In genomic region chr14:101730626-101731186, GRCh38 we compare ENCODE assay signal across 9 cellular contexts. TPM values are rescaled to one million over a fixed set of nuclear protein-coding genes. Genes with fewer than 3 reads are reported as not detected.
DNase-seq lines count a peak whose midpoint lies in the region; ATAC-seq and TF ChIP-seq lines count a peak whose summit lies in the region.
"Had no signal": no experiment of that assay in that cellular context is flagged by ENCODE, and none has a peak within 500 bp of the region (broad histone marks: within the 10 kb centered on the region; RNA-seq: fewer than 3 reads in every experiment).

No MANE protein-coding gene starts in this region.

- peaks cover 0 to 2% of the 10 kb centered on the region in 2 donors for H3K36me3 Mint-ChIP-seq in CD14-positive monocyte
- no peaks in the 10 kb centered on the region for H3K36me3 Mint-ChIP-seq in natural killer cell treated with Interleukin-12 subunit alpha and Interleukin-12 subunit beta and Interleukin-15 and Interleukin-18, amount 100 ng/mL, for 72 hours

- peak overlapping the region; percentile 94 for H3K27ac ChIP-seq in colonic mucosa
- H3K27ac ChIP-seq: tibial artery had no signal

- peaks cover 11 to 18% (median 12%) of the 10 kb centered on the region in 3 donors for H3K27me3 Mint-ChIP-seq in CD14-positive monocyte (ENCODE audit: low read depth in 3 of 3)
- no peaks in the 10 kb centered on the region for H3K27me3 Mint-ChIP-seq in natural killer cell treated with Interleukin-12 subunit alpha and Interleukin-12 subunit beta and Interleukin-15 and Interleukin-18, amount 100 ng/mL, for 72 hours

- peak overlapping the region; percentile 2 for H3K4me3 ChIP-seq in colonic mucosa
- H3K4me3 ChIP-seq: tibial artery had no signal

- TF ChIP-seq CTCF in CD14-positive monocyte (IDR thresholded peaks at IDR 0.05) (no peak), colonic mucosa (IDR thresholded peaks at IDR 0.05) (no peak)

- H3K9me3 ChIP-seq in colonic mucosa = no peaks in the 10 kb centered on the region
- H3K9me3 ChIP-seq: tibial artery had no signal

- no peaks in the 10 kb centered on the region for H3K27me3 ChIP-seq in colonic mucosa

- H3K9me3 Mint-ChIP-seq in CD14-positive monocyte = peaks cover 9 to 27% (median 12%) of the 10 kb centered on the region in 7 donors
- H3K9me3 Mint-ChIP-seq in natural killer cell treated with Interleukin-12 subunit alpha and Interleukin-12 subunit beta and Interleukin-15 and Interleukin-18, amount 100 ng/mL, for 72 hours = no peaks in the 10 kb centered on the region

- peaks cover 39% of the 10 kb centered on the region for H3K4me1 Mint-ChIP-seq in CD14-positive monocyte
- H3K4me1 Mint-ChIP-seq in natural killer cell treated with Interleukin-12 subunit alpha and Interleukin-12 subunit beta and Interleukin-15 and Interleukin-18, amount 100 ng/mL, for 72 hours (ENCODE audit: low read depth in 2 of 2) = peaks cover 57 to 60% of the 10 kb centered on the region in 2 donors

- peak overlapping the region; percentile 89 to 97 (median 96) for H3K27ac Mint-ChIP-seq in CD14-positive monocyte
- H3K27ac Mint-ChIP-seq in natural killer cell treated with Interleukin-12 subunit alpha and Interleukin-12 subunit beta and Interleukin-15 and Interleukin-18, amount 100 ng/mL, for 72 hours = peak overlapping the region; percentile 51 to 78

- intact Hi-C loops in CD14-positive monocyte (cut with micrococcal nuclease) = loop anchor here (2.0 kb wide), 2 partner anchors 30 to 78 kb away; partner anchors contain the start of gene PPP2R5C (in 1 of the 2)
- intact Hi-C loops in colonic mucosa (cut with DNase I) = no loop called here

- H3K9ac ChIP-seq in colonic mucosa (ENCODE audit: low read depth in 2 of 2, low read length in 2 of 2) = peak overlapping the region; percentile 13 to 30

- H3K4me3 Mint-ChIP-seq in CD14-positive monocyte = peak overlapping the region in 1 of 2 donors; percentile 68
- H3K4me3 Mint-ChIP-seq in natural killer cell treated with Interleukin-12 subunit alpha and Interleukin-12 subunit beta and Interleukin-15 and Interleukin-18, amount 100 ng/mL, for 72 hours = peak overlapping the region; percentile 76

- H3K36me3 ChIP-seq in colonic mucosa = no peaks in the 10 kb centered on the region
- H3K36me3 ChIP-seq: tibial artery had no signal

- no peak for ATAC-seq in natural killer cell treated with Interleukin-12 subunit alpha and Interleukin-12 subunit beta and Interleukin-15 and Interleukin-18, amount 100 ng/mL, for 72 hours

- DNase-seq in CD14-positive monocyte (ENCODE audit: low spot score) (no peak), NCI-H69 (lab: John Stamatoyannopoulos, UW) (peak; percentile 21), colonic mucosa (peak; percentile 18), iPS-NIHi11 (ENCODE audit: low spot score) (no peak), NCI-H748 treated with DMSO at 0.1 percent for 48 hours (lab: John Stamatoyannopoulos, UW) (no peak), H4 (ENCODE audit: low spot score) (no peak)
- no peak for DNase-seq in natural killer cell treated with Interleukin-12 subunit alpha and Interleukin-12 subunit beta and Interleukin-15 and Interleukin-18, amount 100 ng/mL, for 72 hours (ENCODE audit: low spot score)
- DNase-seq in stimulated activated CD4-positive, alpha-beta T cell treated with anti-CD3 and anti-CD28 coated beads, Interleukin-15, amount 100 ng/mL, for 24 hours = no peak

- peaks cover 10% of the 10 kb centered on the region for H3K4me1 ChIP-seq in colonic mucosa

RNA-seq across cellular contexts. Expression of gene PPP2R5C, which starts 30.8 kb away (rescaled TPM):
- polyA plus RNA-seq in CD14-positive monocyte = 10 to 100 TPM; 61.9 to 64.0 TPM
- total RNA-seq in colonic mucosa = 100 to 1,000 TPM; 146 to 153 TPM
- total RNA-seq in natural killer cell treated with Interleukin-12 subunit alpha and Interleukin-12 subunit beta and Interleukin-15 and Interleukin-18, amount 100 ng/mL, for 72 hours = 100 to 1,000 TPM; 149 to 210 TPM
- total RNA-seq in H4 (2014; rRNA removed; shearing (Covaris generic)) = 70.7 and 101 TPM in 2 replicates

Comparison
In these comparisons a context has a peak if more than half of its experiments do, and no peak if none do; other contexts are left out.
1. DNase-seq: peak in NCI-H69 (single experiment) and colonic mucosa (single experiment); none in CD14-positive monocyte (single experiment), natural killer cell treated with Interleukin-12 subunit alpha and Interleukin-12 subunit beta and Interleukin-15 and Interleukin-18, amount 100 ng/mL, for 72 hours (single experiment), iPS-NIHi11 (single experiment), NCI-H748 treated with DMSO at 0.1 percent for 48 hours (single experiment), stimulated activated CD4-positive, alpha-beta T cell treated with anti-CD3 and anti-CD28 coated beads, Interleukin-15, amount 100 ng/mL, for 24 hours (single experiment) and H4 (single experiment).